ENCODE assay signal across 18 cellular contexts in genomic region chr5:133763744-133764143, GRCh38.
DNase-seq lines count a peak whose midpoint lies in the region; ATAC-seq, FAIRE-seq and TF ChIP-seq lines count a peak whose summit lies in the region.
"Had no signal": no experiment of that assay in that cellular context is flagged by ENCODE, and none has a peak within 500 bp of the region (broad histone marks: within the 10 kb centered on the region; RNA-seq: fewer than 3 reads in every experiment).

No MANE protein-coding gene starts in this region.

- no peaks in the 10 kb centered on the region for H3K36me3 Mint-ChIP-seq in Caco-2 (ENCODE audit: insufficient read depth, unreplicated experiment)
- H3K36me3 Mint-ChIP-seq: CD4-positive, alpha-beta memory T cell had no signal

- CTCF ChIA-PET in Caco-2 (lab: Charles Lee) = interaction anchor here (0.6 to 1.1 kb wide), 2 partner anchors 9 to 351 kb away, joined by 5 to 7 read pairs; partner anchors contain the start of gene TCF7

- H3K27me3 Mint-ChIP-seq in Caco-2 (ENCODE audit: insufficient read depth, unreplicated experiment) = no peaks in the 10 kb centered on the region

- no peaks in the 10 kb centered on the region for H4K20me1 ChIP-seq in BLaER1

- DNase-seq in Caco-2 = no peak
- DNase-seq in body of pancreas = peak; percentile 8 to 23 (median 16)
- DNase-seq in medulla oblongata (ENCODE audit: extremely low spot score) = peak; percentile 19
- no peak for DNase-seq in RCC 7860 (ENCODE audit: low spot score)
- no peak for DNase-seq in SW 1271 (lab: John Stamatoyannopoulos, UW)
- DNase-seq: CD4-positive, alpha-beta memory T cell; DND-41; KBM-7; NCI-H226; OCI-M1 had no signal

- H3K36me3 ChIP-seq in BLaER1 = no peaks in the 10 kb centered on the region
- no peaks in the 10 kb centered on the region for H3K36me3 ChIP-seq in Caco-2 (ENCODE audit: control insufficient read depth, insufficient read depth, low read length)
- H3K36me3 ChIP-seq in body of pancreas (replicated peaks in 1 of 2; ENCODE audit: insufficient read depth in 1 of 2, low read depth in 2 of 2) = no peaks in the 10 kb centered on the region
- H3K36me3 ChIP-seq: SJSA1 had no signal

- no peak for ATAC-seq in body of pancreas
- no peak for ATAC-seq in GM19452 (IDR thresholded peaks at IDR 0.05; ENCODE audit: unreplicated experiment)
- ATAC-seq: GM12878, GM23338 had no signal

- peak overlapping the region; percentile 41 for H3K4me2 ChIP-seq in BLaER1
- H3K4me2 ChIP-seq: GM23338 had no signal

- FAIRE-seq in RCC 7860 (lab: Jason Lieb, UNC) = no peak
- FAIRE-seq: G401.6, GM12878 had no signal

- TF ChIP-seq CTCF in Caco-2 (IDR thresholded peaks at IDR 0.05; ENCODE audit: insufficient read depth in 1 of 2, low read depth in 1 of 2, low read length in 1 of 2, severe bottlenecking in 1 of 2, unreplicated experiment in 1 of 2) (no peak), body of pancreas (IDR thresholded peaks at IDR 0.05) (no peak)

- peak overlapping the region; percentile 70 for H3K27ac Mint-ChIP-seq in Caco-2 (ENCODE audit: unreplicated experiment)
- H3K27ac Mint-ChIP-seq: B cell; CD4-positive, alpha-beta memory T cell; GM23338 had no signal

- H3K4me1 ChIP-seq in BLaER1 = peaks cover 24% of the 10 kb centered on the region
- H3K4me1 ChIP-seq in Caco-2 = peaks cover 17% of the 10 kb centered on the region
- no peaks in the 10 kb centered on the region for H3K4me1 ChIP-seq in body of pancreas
- H3K4me1 ChIP-seq: SJSA1 had no signal

- H3K27me3 ChIP-seq in BLaER1 = no peaks in the 10 kb centered on the region
- no peaks in the 10 kb centered on the region for H3K27me3 ChIP-seq in Caco-2 (replicated peaks; ENCODE audit: control insufficient read depth, insufficient read depth, low read length)
- no peaks in the 10 kb centered on the region for H3K27me3 ChIP-seq in body of pancreas
- H3K27me3 ChIP-seq: SJSA1 had no signal

- BruUV-seq in Caco-2 (replicated peaks; lab: Mats Ljungman, UMichigan) = no TSS peak

- TF ChIP-seq POLR2A in body of pancreas (IDR thresholded peaks at IDR 0.05) = no peak

- no peaks in the 10 kb centered on the region for H3K9me3 ChIP-seq in BLaER1
- H3K9me3 ChIP-seq in Caco-2 = no peaks in the 10 kb centered on the region
- H3K9me3 ChIP-seq in body of pancreas = no peaks in the 10 kb centered on the region
- H3K9me3 ChIP-seq: SJSA1 had no signal

- H3K27ac ChIP-seq in BLaER1 (no peak overlapping the region), body of pancreas (no peak overlapping the region)
- H3K27ac ChIP-seq: RWPE1, SJSA1 had no signal

- H3K4me3 ChIP-seq in BLaER1 = no peak overlapping the region
- no peak overlapping the region for H3K4me3 ChIP-seq in Caco-2 (ENCODE audit: low read depth, low read length)
- no peak overlapping the region for H3K4me3 ChIP-seq in body of pancreas
- H3K4me3 ChIP-seq: GM12878, GM23338, SJSA1 had no signal

- H3K4me3 Mint-ChIP-seq in Caco-2 (ENCODE audit: unreplicated experiment) = no peak overlapping the region
- H3K4me3 Mint-ChIP-seq: B cell; CD4-positive, alpha-beta memory T cell; GM23338 had no signal

- peaks cover 12% of the 10 kb centered on the region for H3K4me1 Mint-ChIP-seq in Caco-2 (ENCODE audit: low read depth, unreplicated experiment)
- H3K4me1 Mint-ChIP-seq: B cell; CD4-positive, alpha-beta memory T cell; GM23338 had no signal

- intact Hi-C loops in Caco-2 (cut with micrococcal nuclease; ENCODE audit: unreplicated experiment) (no loop called here), body of pancreas (cut with DNase I) (no loop called here)

- POLR2A ChIA-PET in Caco-2 (lab: Charles Lee) = no interaction called here

- H3K9ac ChIP-seq in BLaER1 = no peak overlapping the region

- 30 to 51% methylated on average over 4 of the region's 4 CpGs for WGBS in body of pancreas, 2 donors

- H3K9me3 Mint-ChIP-seq in Caco-2 (ENCODE audit: unreplicated experiment) = no peaks in the 10 kb centered on the region
- H3K9me3 Mint-ChIP-seq: CD4-positive, alpha-beta memory T cell; GM23338 had no signal

Comparison
In these comparisons a context has a peak if more than half of its experiments do, and no peak if none do; other contexts are left out.
1. DNase-seq: peak in body of pancreas (4 of 4) and medulla oblongata (single experiment); none in Caco-2 (0 of 2), RCC 7860 (single experiment) and SW 1271 (0 of 2).